In the genomic region with DNA sequence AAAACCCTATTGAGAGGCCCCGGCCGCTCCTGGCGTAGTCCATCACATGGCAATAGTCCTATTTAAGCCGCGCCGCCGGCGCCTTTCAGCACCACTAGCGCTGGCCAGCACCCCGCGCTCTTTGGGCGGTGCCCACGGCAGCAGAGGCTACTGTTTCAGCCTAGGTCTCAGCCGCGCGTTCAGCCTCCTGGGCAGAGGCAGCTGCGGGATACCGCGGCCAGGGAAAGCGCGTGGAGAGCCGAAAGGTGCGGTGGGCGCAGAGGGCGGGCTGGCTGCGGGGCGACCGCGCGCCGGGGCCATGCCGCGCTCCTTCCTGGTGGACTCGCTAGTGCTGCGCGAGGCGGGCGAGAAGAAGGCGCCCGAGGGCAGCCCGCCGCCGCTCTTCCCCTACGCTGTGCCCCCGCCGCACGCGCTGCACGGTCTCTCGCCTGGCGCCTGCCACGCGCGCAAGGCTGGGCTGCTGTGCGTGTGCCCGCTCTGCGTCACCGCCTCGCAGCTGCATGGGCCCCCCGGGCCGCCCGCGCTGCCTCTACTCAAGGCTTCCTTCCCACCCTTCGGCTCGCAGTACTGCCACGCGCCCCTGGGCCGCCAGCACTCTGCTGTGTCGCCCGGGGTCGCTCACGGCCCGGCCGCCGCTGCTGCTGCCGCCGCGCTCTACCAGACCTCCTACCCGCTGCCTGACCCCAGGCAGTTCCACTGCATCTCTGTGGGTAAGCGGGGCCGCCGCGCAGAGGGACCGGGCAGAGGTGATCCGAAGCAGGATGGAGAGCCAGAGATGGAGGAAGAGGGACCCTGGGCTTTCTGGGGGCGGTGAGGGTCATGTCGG, we compare ENCODE assay signal across 9 cellular contexts. TPM values are rescaled to one million over a fixed set of nuclear protein-coding genes. Genes with fewer than 3 reads are reported as not detected.
DNase-seq lines count a peak whose midpoint lies in the region; ATAC-seq, FAIRE-seq and TF ChIP-seq lines count a peak whose summit lies in the region.
"Had no signal": no experiment of that assay in that cellular context is flagged by ENCODE, and none has a peak within 500 bp of the region (broad histone marks: within the 10 kb centered on the region; RNA-seq: fewer than 3 reads in every experiment).

GSX1 (plus strand) TSS at position 91 of the 826 bp plus-strand sequence; CDS start at position 299, 208 bp downstream.

- no peaks in the 10 kb centered on the region for H3K9me3 ChIP-seq in A549

- peak within 1 kb of the TSS; percentile 52 for H3K4me2 ChIP-seq in A549

- no peak for TF ChIP-seq EP300 in A549 (IDR thresholded peaks at IDR 0.05)

- H3K9me3 Mint-ChIP-seq in HFFc6 = peaks cover 6% of the 10 kb centered on the region; the same call in 1 of the 2 replicates
- no peaks in the 10 kb centered on the region for H3K9me3 Mint-ChIP-seq in endothelial cell (ENCODE audit: unreplicated experiment)
- no peaks in the 10 kb centered on the region for H3K9me3 Mint-ChIP-seq in mesothelial cell of epicardium

- no peaks in the 10 kb centered on the region for H3K4me1 ChIP-seq in A549

- H3K27ac Mint-ChIP-seq in HFFc6 (no peak within 1 kb of the TSS), endothelial cell (ENCODE audit: unreplicated experiment) (no peak within 1 kb of the TSS), mesothelial cell of epicardium (no peak within 1 kb of the TSS)

- POLR2A ChIA-PET in A549 (lab: Yijun Ruan, JAX) = no interaction called here

- no peak for FAIRE-seq in A549 (lab: Jason Lieb, UNC)

- TF ChIP-seq RAD21 in A549 (conservative IDR thresholded peaks at IDR 0.05 in 1 of 2, IDR thresholded peaks at IDR 0.05 in 1 of 2) = no peak

- H3K27me3 Mint-ChIP-seq in HFFc6 (ENCODE audit: insufficient read depth) (peaks cover 71% of the 10 kb centered on the region), endothelial cell (ENCODE audit: unreplicated experiment) (peaks cover 26% of the 10 kb centered on the region), mesothelial cell of epicardium (ENCODE audit: low read depth) (peaks cover 95% of the 10 kb centered on the region)

- no peak within 1 kb of the TSS for H3K27ac ChIP-seq in A549

- no peak for TF ChIP-seq CTCF in A549 (IDR thresholded peaks at IDR 0.05)
- no peak for TF ChIP-seq CTCF in HFFc6 (IDR thresholded peaks at IDR 0.05)
- no peak for TF ChIP-seq CTCF in endothelial cell (IDR thresholded peaks at IDR 0.05; ENCODE audit: unreplicated experiment)
- no peak for TF ChIP-seq CTCF in mesothelial cell of epicardium (IDR thresholded peaks at IDR 0.05; ENCODE audit: unreplicated experiment)

- 41% methylated on average over 34 of the region's 87 CpGs for WGBS in A549 (ENCODE audit: missing lambda C conversion rate)

- H3K4me1 Mint-ChIP-seq in HFFc6 (ENCODE audit: low read depth) (peaks cover 18% of the 10 kb centered on the region), endothelial cell (ENCODE audit: unreplicated experiment) (peaks cover 47% of the 10 kb centered on the region), mesothelial cell of epicardium (no peaks in the 10 kb centered on the region)

- H3K36me3 Mint-ChIP-seq in HFFc6 (ENCODE audit: low read depth) (peaks cover 13% of the 10 kb centered on the region), endothelial cell (ENCODE audit: low read depth, unreplicated experiment) (peaks cover 9% of the 10 kb centered on the region), mesothelial cell of epicardium (no peaks in the 10 kb centered on the region)

- ATAC-seq in A549 (peak; percentile 82 to 89), GM21528 (IDR thresholded peaks at IDR 0.05; ENCODE audit: low FRiP score, unreplicated experiment) (no peak), GM19463 (IDR thresholded peaks at IDR 0.05; ENCODE audit: unreplicated experiment) (no peak)

- peak within 1 kb of the TSS; percentile 85; the same call in 1 of the 2 replicates for H3K4me3 Mint-ChIP-seq in HFFc6
- peak within 1 kb of the TSS; percentile 25 for H3K4me3 Mint-ChIP-seq in endothelial cell (ENCODE audit: unreplicated experiment)
- no peak within 1 kb of the TSS for H3K4me3 Mint-ChIP-seq in mesothelial cell of epicardium

- H3K4me3 ChIP-seq in A549 = no peak within 1 kb of the TSS

- no peak for TF ChIP-seq POLR2A in A549 (IDR thresholded peaks at IDR 0.05; ENCODE audit: low read length)

- CTCF ChIA-PET in A549 (lab: Yijun Ruan, JAX) = interaction anchor here (1.0 kb wide), 1 partner anchor 34 kb away, joined by 3 read pairs; no protein-coding TSS in a partner anchor

- DNase-seq in A549 (ENCODE audit: low read depth in 1 of 2, low spot score in 1 of 2) (peak; percentile 13 to 45), HFFc6 (peak; percentile 13), endothelial cell (ENCODE audit: low spot score) (peak; percentile 86), mesothelial cell of epicardium (ENCODE audit: low spot score in 2 of 2, unreplicated experiment in 2 of 2) (peak; percentile 68 to 84)
- peak; percentile 45 for DNase-seq in activated CD4-positive, CD25-positive, alpha-beta regulatory T cell treated with anti-CD3 and anti-CD28 coated beads, Interleukin-2, amount 50 U/mL, for 72 hours
- DNase-seq in stimulated activated CD8-positive, alpha-beta memory T cell treated with anti-CD3 and anti-CD28 coated beads, Interleukin-2, amount 100 ng/mL, for 1 hour (ENCODE audit: low read depth in 2 of 2) = peak; percentile 4 to 16

TF ChIP-seq in A549, 52 proteins besides CTCF, POLR2A, EP300 and RAD21:
- TF ChIP-seq, protein P1, sequence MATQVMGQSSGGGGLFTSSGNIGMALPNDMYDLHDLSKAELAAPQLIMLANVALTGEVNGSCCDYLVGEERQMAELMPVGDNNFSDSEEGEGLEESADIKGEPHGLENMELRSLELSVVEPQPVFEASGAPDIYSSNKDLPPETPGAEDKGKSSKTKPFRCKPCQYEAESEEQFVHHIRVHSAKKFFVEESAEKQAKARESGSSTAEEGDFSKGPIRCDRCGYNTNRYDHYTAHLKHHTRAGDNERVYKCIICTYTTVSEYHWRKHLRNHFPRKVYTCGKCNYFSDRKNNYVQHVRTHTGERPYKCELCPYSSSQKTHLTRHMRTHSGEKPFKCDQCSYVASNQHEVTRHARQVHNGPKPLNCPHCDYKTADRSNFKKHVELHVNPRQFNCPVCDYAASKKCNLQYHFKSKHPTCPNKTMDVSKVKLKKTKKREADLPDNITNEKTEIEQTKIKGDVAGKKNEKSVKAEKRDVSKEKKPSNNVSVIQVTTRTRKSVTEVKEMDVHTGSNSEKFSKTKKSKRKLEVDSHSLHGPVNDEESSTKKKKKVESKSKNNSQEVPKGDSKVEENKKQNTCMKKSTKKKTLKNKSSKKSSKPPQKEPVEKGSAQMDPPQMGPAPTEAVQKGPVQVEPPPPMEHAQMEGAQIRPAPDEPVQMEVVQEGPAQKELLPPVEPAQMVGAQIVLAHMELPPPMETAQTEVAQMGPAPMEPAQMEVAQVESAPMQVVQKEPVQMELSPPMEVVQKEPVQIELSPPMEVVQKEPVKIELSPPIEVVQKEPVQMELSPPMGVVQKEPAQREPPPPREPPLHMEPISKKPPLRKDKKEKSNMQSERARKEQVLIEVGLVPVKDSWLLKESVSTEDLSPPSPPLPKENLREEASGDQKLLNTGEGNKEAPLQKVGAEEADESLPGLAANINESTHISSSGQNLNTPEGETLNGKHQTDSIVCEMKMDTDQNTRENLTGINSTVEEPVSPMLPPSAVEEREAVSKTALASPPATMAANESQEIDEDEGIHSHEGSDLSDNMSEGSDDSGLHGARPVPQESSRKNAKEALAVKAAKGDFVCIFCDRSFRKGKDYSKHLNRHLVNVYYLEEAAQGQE (IDR thresholded peaks at IDR 0.05) = peak; percentile 89
- no peak for TF ChIP-seq GATA3 (IDR thresholded peaks at IDR 0.05; ENCODE audit: borderline replicate concordance)
TF ChIP-seq in A549: peak in this region for 1.

RNA-seq across cellular contexts. Expression of gene GSX1, which starts in this region (rescaled TPM):
- not detected in 2 replicates for polyA plus RNA-seq in A549 (2011; rRNA removed)
- not detected in 2 replicates for polyA plus RNA-seq in A549 (2012; cell fraction: cytosol; rRNA removed)
- polyA plus RNA-seq in A549 (2012; cell fraction: nucleus; rRNA removed) = not detected in 2 replicates
- polyA plus RNA-seq in A549 (2017; fragmentation: RNase III; extraction: RNeasy Plus Mini Kit Qiagen cat#74134 plus additional on column Dnase treatment) = not detected in 3 replicates
- polyA minus RNA-seq in A549 (2011; rRNA and poly(A)+ RNA removed) = not detected in 2 replicates
- total RNA-seq in HFFc6 (2021; fragmentation: NEBNext Ultra II Directional; extraction: Animal tissue kit (Norgen Biotek cat#: 25700)) = not detected
- total RNA-seq in endothelial cell (ENCODE audit: unreplicated experiment) = not detected
- not detected in 3 replicates for total RNA-seq in mesothelial cell of epicardium
- total RNA-seq: glomerular endothelial cell had no signal

Comparison
In these comparisons a context has a peak if more than half of its experiments do, and no peak if none do; other contexts are left out.
1. Peak in DNase-seq, ATAC-seq and H3K4me2 ChIP-seq in A549; RNA of the gene not detected or under 1 TPM.
2. Peak in DNase-seq in HFFc6; RNA of the gene not detected or under 1 TPM.
3. Peak in DNase-seq in endothelial cell; RNA of the gene not detected or under 1 TPM.
4. Peak in DNase-seq in mesothelial cell of epicardium; RNA of the gene not detected or under 1 TPM.
5. DNase-seq: peak in every context shown above with its lines; median percentile 86 in endothelial cell; 76 in mesothelial cell of epicardium; 45 in activated CD4-positive, CD25-positive, alpha-beta regulatory T cell treated with anti-CD3 and anti-CD28 coated beads, Interleukin-2, amount 50 U/mL, for 72 hours; 29 in A549; 13 in HFFc6; 10 in stimulated activated CD8-positive, alpha-beta memory T cell treated with anti-CD3 and anti-CD28 coated beads, Interleukin-2, amount 100 ng/mL, for 1 hour.